25 cellular contexts compared by ENCODE assay signal in the genomic region with DNA sequence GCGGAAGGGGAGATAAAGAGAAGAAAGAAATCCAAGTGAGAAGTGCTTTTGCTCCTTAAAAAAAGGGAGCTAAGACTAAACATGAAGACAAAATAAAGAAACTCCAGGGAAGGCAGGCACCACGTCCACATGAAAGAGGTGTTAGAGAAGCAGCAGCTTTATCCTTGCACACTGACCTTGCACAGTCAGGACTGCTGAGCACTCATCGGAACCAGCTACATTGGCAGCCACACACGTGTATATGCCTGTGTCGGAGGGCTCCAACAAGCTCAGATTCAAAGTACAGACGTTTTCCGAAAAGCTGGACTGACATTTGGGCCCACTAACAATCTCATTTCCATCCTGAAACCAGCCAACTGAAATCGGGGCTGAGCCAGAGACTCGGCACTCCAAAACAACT.
"Had no signal": no experiment of that assay in that cellular context is flagged by ENCODE, and none has a peak within 500 bp of the region (broad histone marks: within the 10 kb centered on the region; RNA-seq: fewer than 3 reads in every experiment).

No MANE protein-coding gene starts in this region.

- H3K4me1 Mint-ChIP-seq: naive B cell; natural killer cell; nephron progenitor cell; stimulated activated memory B cell treated with anti-CD40 and anti-IgM and Interleukin-4, amounts not matched to agents 10 μg/mL and 1 μg/mL and 100 μg/mL, for 72 hours; stimulated activated naive CD8-positive, alpha-beta T cell treated with anti-CD3 and anti-CD28 coated beads, Interleukin-15, amount 100 ng/mL, for 72 hours had no signal

- H3K27ac Mint-ChIP-seq: mesothelial cell of epicardium; naive B cell; natural killer cell; progenitor cell of endocrine pancreas; stimulated activated memory B cell treated with anti-CD40 and anti-IgM and Interleukin-4, amounts not matched to agents 10 μg/mL and 1 μg/mL and 100 μg/mL, for 72 hours; stimulated activated naive CD8-positive, alpha-beta T cell treated with anti-CD3 and anti-CD28 coated beads, Interleukin-15, amount 100 ng/mL, for 72 hours; type B pancreatic cell had no signal

- DNase-seq: hypothalamus; islet precursor cell; mesendoderm; naive B cell; natural killer cell; nephron progenitor cell; ovary; retina; right lobe of liver; stimulated activated CD4-positive, alpha-beta T cell treated with anti-CD3 and anti-CD28 coated beads, Interleukin-1b, Interleukin-23, amount 100 ng/mL, for 48 hours; stimulated activated CD4-positive, alpha-beta T cell treated with anti-CD3 and anti-CD28 coated beads, Interleukin-2, amount 100 ng/mL, for 48 hours; stimulated activated CD4-positive, alpha-beta T cell treated with anti-CD3 and anti-CD28 coated beads, Interleukin-4, amount 100 ng/mL, for 4 hours; stimulated activated CD8-positive, alpha-beta memory T cell treated with anti-CD3 and anti-CD28 coated beads, Interleukin-4, amount 100 ng/mL, for 48 hours; stimulated activated naive CD4-positive, alpha-beta T cell treated with Interleukin-2 at 50 U/mL for 16 hours; stimulated activated naive CD8-positive, alpha-beta T cell treated with anti-CD3 and anti-CD28 coated beads, Interleukin-15, amount 100 ng/mL, for 72 hours; substantia nigra; uterus had no signal

- ATAC-seq: left lobe of liver; natural killer cell; right lobe of liver; stimulated activated memory B cell treated with anti-CD40 and anti-IgM and Interleukin-4, amounts not matched to agents 10 μg/mL and 1 μg/mL and 100 μg/mL, for 72 hours; stimulated activated naive CD8-positive, alpha-beta T cell treated with anti-CD3 and anti-CD28 coated beads, Interleukin-15, amount 100 ng/mL, for 72 hours had no signal

- H3K4me3 Mint-ChIP-seq: mesothelial cell of epicardium; naive B cell; natural killer cell; nephron progenitor cell; stimulated activated memory B cell treated with anti-CD40 and anti-IgM and Interleukin-4, amounts not matched to agents 10 μg/mL and 1 μg/mL and 100 μg/mL, for 72 hours; stimulated activated naive CD8-positive, alpha-beta T cell treated with anti-CD3 and anti-CD28 coated beads, Interleukin-15, amount 100 ng/mL, for 72 hours; type B pancreatic cell had no signal

- H3K4me2 ChIP-seq: smooth muscle cell had no signal

- H3K36me3 ChIP-seq: ovary, right lobe of liver, tibial nerve, uterus had no signal

- H3K27ac ChIP-seq: ovary, right lobe of liver, tibial nerve, uterus had no signal

- H3K36me3 Mint-ChIP-seq: mesothelial cell of epicardium, natural killer cell, type B pancreatic cell had no signal

- H3K9me3 ChIP-seq: right lobe of liver had no signal

- H3K4me3 ChIP-seq: lung, ovary, right lobe of liver, smooth muscle cell, tibial nerve, uterus had no signal

- H3K27me3 Mint-ChIP-seq: naive B cell; progenitor cell of endocrine pancreas; stimulated activated memory B cell treated with anti-CD40 and anti-IgM and Interleukin-4, amounts not matched to agents 10 μg/mL and 1 μg/mL and 100 μg/mL, for 72 hours; stimulated activated naive CD8-positive, alpha-beta T cell treated with anti-CD3 and anti-CD28 coated beads, Interleukin-15, amount 100 ng/mL, for 72 hours; type B pancreatic cell had no signal

- H3K4me1 ChIP-seq: right lobe of liver, tibial nerve, uterus had no signal

- H3K9me3 Mint-ChIP-seq: naive B cell; natural killer cell; nephron progenitor cell; stimulated activated memory B cell treated with anti-CD40 and anti-IgM and Interleukin-4, amounts not matched to agents 10 μg/mL and 1 μg/mL and 100 μg/mL, for 72 hours; stimulated activated naive CD8-positive, alpha-beta T cell treated with anti-CD3 and anti-CD28 coated beads, Interleukin-15, amount 100 ng/mL, for 72 hours; type B pancreatic cell had no signal

- H3K27me3 ChIP-seq: ovary, right lobe of liver, tibial nerve, uterus had no signal
